In genomic region chr3:193800138-193801043, GRCh38 we compare ENCODE assay signal across 18 cellular contexts.
DNase-seq lines count a peak whose midpoint lies in the region; ATAC-seq, FAIRE-seq and TF ChIP-seq lines count a peak whose summit lies in the region.
"Had no signal": no experiment of that assay in that cellular context is flagged by ENCODE, and none has a peak within 500 bp of the region (broad histone marks: within the 10 kb centered on the region; RNA-seq: fewer than 3 reads in every experiment).

No MANE protein-coding gene starts in this region.

- no peak overlapping the region for H4K5ac ChIP-seq in mesendoderm (ENCODE audit: low read length)

- no peaks in the 10 kb centered on the region for H3K27me3 ChIP-seq in K562 (ENCODE audit: control insufficient read depth in 2 of 2, insufficient read depth in 2 of 2, low read length in 2 of 2)
- H3K27me3 ChIP-seq in mesendoderm (ENCODE audit: insufficient read depth, low read length, poor library complexity): no peaks in the 10 kb centered on the region

- H3K9ac ChIP-seq in K562 (ENCODE audit: insufficient read depth in 1 of 2, low read depth in 2 of 2, low read length in 2 of 2) (peak overlapping the region; percentile 16 to 62; a peak in 2 of 4 replicates), mesendoderm (ENCODE audit: low read length) (no peak overlapping the region)

- ATAC-seq in K562 (peak; percentile 81), HG03354 (IDR thresholded peaks at IDR 0.05; ENCODE audit: poor library complexity, severe bottlenecking, unreplicated experiment) (no peak)
- ATAC-seq: A549, GM12878 had no signal

- peak overlapping the region; percentile 18 for H3K56ac ChIP-seq in mesendoderm (ENCODE audit: low read length)

- H3K27ac ChIP-seq in K562 (ENCODE audit: extremely low read depth, low read depth, low read length): peak overlapping the region; percentile 57
- no peak overlapping the region for H3K27ac ChIP-seq in mesendoderm (ENCODE audit: low read depth, low read length)
- H3K27ac ChIP-seq: A549, C4-2B had no signal

- no peak overlapping the region for H2AK5ac ChIP-seq in mesendoderm (ENCODE audit: low read length)

- no peaks in the 10 kb centered on the region for H3K79me1 ChIP-seq in mesendoderm (ENCODE audit: low read length)

- H3K18ac ChIP-seq in mesendoderm (ENCODE audit: low read length): peak overlapping the region; percentile 6

- peak; percentile 69 for DNase-seq in CMK (ENCODE audit: low read depth)
- DNase-seq in OCI-M1 (lab: John Stamatoyannopoulos, UW): peak; percentile 39
- DNase-seq in K562 (ENCODE audit: extremely low read depth in 1 of 4, low spot score in 3 of 4): peak; percentile 24 to 68 (median 40)
- peak; percentile 63 for DNase-seq in mesendoderm
- DNase-seq in NCI-H446 treated with DMSO at 0.1 percent for 48 hours (lab: John Stamatoyannopoulos, UW): no peak
- no peak for DNase-seq in stimulated activated CD4-positive, alpha-beta T cell treated with anti-CD3 and anti-CD28 coated beads, Interleukin-15, amount 100 ng/mL, for 24 hours
- no peak for DNase-seq in NCI-H2171 (lab: John Stamatoyannopoulos, UW)
- DNase-seq: HCEC 1CT, NCI-H1092 treated with DMSO at 0.1 percent for 48 hours, NCI-H1694 treated with DMSO at 0.1 percent for 48 hours, NCI-H446, NCI-H748 treated with DMSO at 0.1 percent for 48 hours, SIG-M5 had no signal

- no peak for TF ChIP-seq CTCF in K562 (IDR thresholded peaks at IDR 0.05 in 2 of 3, conservative IDR thresholded peaks at IDR 0.05 in 1 of 3; ENCODE audit: insufficient read depth in 2 of 3, low read depth in 1 of 3, low read length in 3 of 3)

- CTCF ChIA-PET in K562 (lab: Yijun Ruan, JAX; ENCODE audit: low intra/inter-chr PET ratio): no interaction called here

- H3K23ac ChIP-seq in mesendoderm (ENCODE audit: low read length): no peak overlapping the region

- intact Hi-C loops in K562 (cut with micrococcal nuclease): no loop called here

- no TSS peak for BruUV-seq in K562 (replicated peaks; lab: Mats Ljungman, UMichigan)

- H2BK15ac ChIP-seq in mesendoderm (replicated peaks; ENCODE audit: low read depth): no peak overlapping the region

- H3K36me3 ChIP-seq in K562 (ENCODE audit: control insufficient read depth, insufficient read depth, low read length): no peaks in the 10 kb centered on the region
- H3K36me3 ChIP-seq in mesendoderm (ENCODE audit: control insufficient read depth, insufficient read depth, low read length): no peaks in the 10 kb centered on the region

- TF ChIP-seq EP300 in K562 (IDR thresholded peaks at IDR 0.05; ENCODE audit: low read length): peak; percentile 76

- peak overlapping the region; percentile 69 for H2AFZ ChIP-seq in K562 (ENCODE audit: low read depth, low read length)

- TF ChIP-seq RAD21 in K562 (CRISPR knock-in tag; conservative IDR thresholded peaks at IDR 0.05 in 1 of 2, IDR thresholded peaks at IDR 0.05 in 1 of 2): no peak

- H3K9me3 ChIP-seq in K562 (replicated peaks; ENCODE audit: control insufficient read depth, insufficient read depth, low read depth, low read length): no peaks in the 10 kb centered on the region
- H3K9me3 ChIP-seq: A549 had no signal

- H2BK5ac ChIP-seq in mesendoderm (ENCODE audit: low read length): no peak overlapping the region

- H3K9me1 ChIP-seq in K562 (ENCODE audit: control insufficient read depth, insufficient read depth, low read length): no peaks in the 10 kb centered on the region

- peak; percentile 66 for FAIRE-seq in K562 (lab: Jason Lieb, UNC)
- FAIRE-seq: A549, GM12878, RCC 7860 had no signal

- no peaks in the 10 kb centered on the region for H3K79me2 ChIP-seq in K562 (ENCODE audit: control insufficient read depth, insufficient read depth, low read length)
- no peaks in the 10 kb centered on the region for H3K79me2 ChIP-seq in mesendoderm (ENCODE audit: control insufficient read depth, insufficient read depth, low read length)

- in situ Hi-C loops in K562 (cut with MboI): no loop called here

- POLR2A ChIA-PET in K562 (lab: Yijun Ruan, JAX): interaction anchor here (0.6 to 2.2 kb wide), 10 partner anchors 11 to 339 kb away, joined by 3 to 12 read pairs (median 3); partner anchors contain the start of gene HES1

- H4K20me1 ChIP-seq in K562 (replicated peaks; ENCODE audit: control insufficient read depth, insufficient read depth, low read length): no peaks in the 10 kb centered on the region

- H4K8ac ChIP-seq in mesendoderm (ENCODE audit: low read depth, low read length): no peak overlapping the region

- H3K4me1 ChIP-seq in K562 (replicated peaks in 1 of 2; ENCODE audit: control insufficient read depth in 2 of 2, insufficient read depth in 2 of 2, low read length in 2 of 2) (peaks cover 6 to 24% of the 10 kb centered on the region in 2 experiments; a peak in 3 of 5 replicates), mesendoderm (ENCODE audit: control insufficient read depth, low read depth, low read length) (peaks cover 4% of the 10 kb centered on the region)

- no peak for TF ChIP-seq POLR2A in K562 (conservative IDR thresholded peaks at IDR 0.05)

- H3K4me2 ChIP-seq in K562 (ENCODE audit: insufficient read depth, low read length) (peak overlapping the region; percentile 57), mesendoderm (ENCODE audit: low read length) (no peak overlapping the region)
- H3K4me2 ChIP-seq: A549 had no signal

- H3K4ac ChIP-seq in mesendoderm (ENCODE audit: low read depth, low read length): no peak overlapping the region

- H2BK120ac ChIP-seq in mesendoderm (ENCODE audit: low read depth, low read length): no peak overlapping the region

- 25% methylated on average over 12 of the region's 12 CpGs for WGBS in K562 (ENCODE audit: insufficient coverage, low coverage, missing lambda C conversion rate)
- WGBS in mesendoderm (ENCODE audit: extremely low coverage, insufficient coverage, low lambda C conversion rate): no CpG with 5 or more reads among the region's 12 CpGs

- H3K4me3 ChIP-seq in K562: no peak overlapping the region
- no peak overlapping the region for H3K4me3 ChIP-seq in mesendoderm (ENCODE audit: low read length)
- H3K4me3 ChIP-seq: A549, GM12878 had no signal

TF ChIP-seq in K562, 482 proteins besides CTCF, POLR2A, EP300 and RAD21 (continues in another document):
- 0 out of 2 replicates have a peak, but pooled peaks have one; percentile 61 for TF ChIP-seq MYNN (IDR thresholded peaks at IDR 0.05)
- TF ChIP-seq MYNN (CRISPR knock-in tag; IDR thresholded peaks at IDR 0.05): no peak
- no peak for TF ChIP-seq ZFP1 (CRISPR knock-in tag; IDR thresholded peaks at IDR 0.05)
- TF ChIP-seq HDAC1 (IDR thresholded peaks at IDR 0.05): 0 out of 4 replicates have a peak, but pooled peaks of 1 of the 2 experiments have one; percentile 24
- TF ChIP-seq CBFA2T3 (IDR thresholded peaks at IDR 0.05): peak; percentile 85
- TF ChIP-seq SOX6 (IDR thresholded peaks at IDR 0.05): peak; percentile 63; the same call in 1 of the 2 replicates
- peak; percentile 52; the same call in 1 of the 2 replicates for TF ChIP-seq GATAD2B (IDR thresholded peaks at IDR 0.05; ENCODE audit: borderline replicate concordance)
- TF ChIP-seq PATZ1 (CRISPR knock-in tag; IDR thresholded peaks at IDR 0.05; ENCODE audit: borderline replicate concordance): no peak
- 0 out of 2 replicates have a peak, but pooled peaks have one; percentile 9 for TF ChIP-seq NFRKB (IDR thresholded peaks at IDR 0.05; ENCODE audit: low read depth)
- TF ChIP-seq SP2 (IDR thresholded peaks at IDR 0.05; ENCODE audit: extremely low read depth, low read depth, low read length, poor library complexity, severe bottlenecking): no peak
- peak; percentile 63; the same call in 1 of the 2 replicates for TF ChIP-seq CTBP1 (IDR thresholded peaks at IDR 0.05; ENCODE audit: borderline replicate concordance)
- TF ChIP-seq JUND (IDR thresholded peaks at IDR 0.05; ENCODE audit: borderline replicate concordance, low read depth, low read length): no peak
- TF ChIP-seq JUND (tag; IDR thresholded peaks at IDR 0.05; ENCODE audit: borderline replicate concordance, low read depth, low read length): peak; percentile 24; the same call in 1 of the 3 replicates
- TF ChIP-seq, protein P1, sequence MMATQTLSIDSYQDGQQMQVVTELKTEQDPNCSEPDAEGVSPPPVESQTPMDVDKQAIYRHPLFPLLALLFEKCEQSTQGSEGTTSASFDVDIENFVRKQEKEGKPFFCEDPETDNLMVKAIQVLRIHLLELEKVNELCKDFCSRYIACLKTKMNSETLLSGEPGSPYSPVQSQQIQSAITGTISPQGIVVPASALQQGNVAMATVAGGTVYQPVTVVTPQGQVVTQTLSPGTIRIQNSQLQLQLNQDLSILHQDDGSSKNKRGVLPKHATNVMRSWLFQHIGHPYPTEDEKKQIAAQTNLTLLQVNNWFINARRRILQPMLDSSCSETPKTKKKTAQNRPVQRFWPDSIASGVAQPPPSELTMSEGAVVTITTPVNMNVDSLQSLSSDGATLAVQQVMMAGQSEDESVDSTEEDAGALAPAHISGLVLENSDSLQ (IDR thresholded peaks at IDR 0.05): no peak
- TF ChIP-seq PHF21A (IDR thresholded peaks at IDR 0.05; ENCODE audit: borderline replicate concordance, low read depth): no peak
- no peak for TF ChIP-seq ETS2 (tag; IDR thresholded peaks at IDR 0.05; ENCODE audit: borderline replicate concordance, poor library complexity, severe bottlenecking)
- TF ChIP-seq ATF7 (IDR thresholded peaks at IDR 0.05): no peak
- no peak for TF ChIP-seq ZKSCAN3 (CRISPR knock-in tag; IDR thresholded peaks at IDR 0.05)
- TF ChIP-seq ZC3H8 (IDR thresholded peaks at IDR 0.05): no peak
- no peak for TF ChIP-seq SLC30A9 (CRISPR knock-in tag; IDR thresholded peaks at IDR 0.05)

Comparison
In these comparisons a context has a peak if more than half of its experiments do, and no peak if none do; other contexts are left out.
1. DNase-seq: peak in CMK (single experiment), OCI-M1 (single experiment), K562 (4 of 4) and mesendoderm (single experiment); none in NCI-H446 treated with DMSO at 0.1 percent for 48 hours (single experiment), stimulated activated CD4-positive, alpha-beta T cell treated with anti-CD3 and anti-CD28 coated beads, Interleukin-15, amount 100 ng/mL, for 24 hours (single experiment) and NCI-H2171 (single experiment).